Comparison of ENCODE assay signal across 9 cellular contexts in genomic region chr1:151831605-151832004, GRCh38. TPM values are rescaled to one million over a fixed set of nuclear protein-coding genes. Genes with fewer than 3 reads are reported as not detected.
DNase-seq lines count a peak whose midpoint lies in the region; ATAC-seq, FAIRE-seq and TF ChIP-seq lines count a peak whose summit lies in the region.
"Had no signal": no experiment of that assay in that cellular context is flagged by ENCODE, and none has a peak within 500 bp of the region (broad histone marks: within the 10 kb centered on the region; RNA-seq: fewer than 3 reads in every experiment).

Gene RORC (minus strand): TSS chr1:151831802. CDS start chr1:151831764, 38 bp downstream.

- H3K4me3 Mint-ChIP-seq in osteocyte (ENCODE audit: unreplicated experiment), result no peak within 1 kb of the TSS

- H3K4me3 ChIP-seq in OCI-LY3 (ENCODE audit: low read length) (no peak within 1 kb of the TSS), H1 (ENCODE audit: extremely low read depth in 1 of 4, insufficient read depth in 2 of 4, low read depth in 3 of 4, low read length in 4 of 4) (no peak within 1 kb of the TSS)

- peaks cover 31% of the 10 kb centered on the region for H3K27me3 Mint-ChIP-seq in osteocyte (ENCODE audit: unreplicated experiment)

- no peak within 1 kb of the TSS; the same call in 1 of the 2 replicates for H2AK5ac ChIP-seq in H1 (ENCODE audit: low read depth, low read length)

- peak within 1 kb of the TSS; percentile 60 for H2AFZ ChIP-seq in OCI-LY3 (ENCODE audit: low read depth, low read length)
- no peak within 1 kb of the TSS for H2AFZ ChIP-seq in H1 (ENCODE audit: low read length)

- TF ChIP-seq CTCF in OCI-LY3 (IDR thresholded peaks at IDR 0.05; ENCODE audit: low read depth, low read length), result no peak
- no peak for TF ChIP-seq CTCF in H1 (IDR thresholded peaks at IDR 0.05; ENCODE audit: control extremely low read depth in 1 of 3, insufficient read depth in 1 of 3, low read depth in 1 of 3, low read length in 3 of 3)
- TF ChIP-seq CTCF in omental fat pad (IDR thresholded peaks at IDR 0.05), result no peak
- TF ChIP-seq CTCF in osteocyte (IDR thresholded peaks at IDR 0.05), result no peak

- no peak within 1 kb of the TSS for H4K5ac ChIP-seq in H1 (ENCODE audit: insufficient read length, low read depth, low read length)

- peak within 1 kb of the TSS; percentile 68; the same call in 1 of the 2 replicates for H2BK12ac ChIP-seq in H1 (ENCODE audit: low read depth, low read length)

- no peaks in the 10 kb centered on the region for H3K79me1 ChIP-seq in H1 (ENCODE audit: low read depth, low read length)

- H3K27ac ChIP-seq in OCI-LY3 (ENCODE audit: low read length), result no peak within 1 kb of the TSS
- no peak within 1 kb of the TSS for H3K27ac ChIP-seq in H1 (ENCODE audit: low read depth, low read length)

- no peak for TF ChIP-seq POLR2A in H1 (IDR thresholded peaks at IDR 0.05; ENCODE audit: control extremely low read depth in 1 of 2, low read depth in 2 of 2, low read length in 2 of 2)

- H3K4me1 Mint-ChIP-seq in osteocyte (ENCODE audit: unreplicated experiment), result peaks cover 9% of the 10 kb centered on the region

- no peak within 1 kb of the TSS for H3K9ac ChIP-seq in OCI-LY3 (ENCODE audit: low read length)
- no peak within 1 kb of the TSS for H3K9ac ChIP-seq in H1 (replicated peaks in 1 of 4; ENCODE audit: extremely low read depth in 1 of 4, low read depth in 3 of 4, low read length in 3 of 4)

- H3K36me3 ChIP-seq in OCI-LY3 (replicated peaks; ENCODE audit: low read depth, low read length) (no peaks in the 10 kb centered on the region), H1 (ENCODE audit: control insufficient read depth in 2 of 4, insufficient read depth in 4 of 4, low read length in 3 of 4) (no peaks in the 10 kb centered on the region)

- ATAC-seq in omental fat pad (ENCODE audit: low FRiP score) (peak; percentile 6), GM19324 (IDR thresholded peaks at IDR 0.05; ENCODE audit: low FRiP score, unreplicated experiment) (no peak)

- H3K56ac ChIP-seq in H1 (replicated peaks; ENCODE audit: insufficient read length, low read depth, low read length), result no peak within 1 kb of the TSS

- H3K4me1 ChIP-seq in OCI-LY3 (ENCODE audit: low read length) (peaks cover 12% of the 10 kb centered on the region), H1 (replicated peaks in 1 of 4; ENCODE audit: control insufficient read depth in 3 of 4, insufficient read depth in 4 of 4, low read length in 3 of 4) (peaks cover 12 to 30% (median 20%) of the 10 kb centered on the region in 4 experiments)

- peak within 1 kb of the TSS; percentile 88; the same call in 1 of the 2 replicates for H2BK15ac ChIP-seq in H1 (ENCODE audit: low read length)

- TF ChIP-seq EP300 in H1 (IDR thresholded peaks at IDR 0.05; ENCODE audit: borderline replicate concordance in 1 of 2, low read depth in 2 of 2, low read length in 2 of 2), result no peak

- H3K4ac ChIP-seq in H1 (replicated peaks; ENCODE audit: insufficient read length, low read depth, low read length), result no peak within 1 kb of the TSS

- H3K9me3 ChIP-seq in OCI-LY3 (ENCODE audit: insufficient read depth, low read length) (no peaks in the 10 kb centered on the region), H1 (ENCODE audit: insufficient read depth in 2 of 2, low read depth in 1 of 2, low read length in 1 of 2) (no peaks in the 10 kb centered on the region)

- H4K91ac ChIP-seq in H1 (replicated peaks; ENCODE audit: insufficient read length, low read length), result peak within 1 kb of the TSS; percentile 31

- no peak within 1 kb of the TSS; the same call in 1 of the 2 replicates for H2BK20ac ChIP-seq in H1 (ENCODE audit: low read length)

- H2BK5ac ChIP-seq in H1 (ENCODE audit: low read depth, low read length), result peak within 1 kb of the TSS; percentile 86; the same call in 1 of the 2 replicates

- POLR2A ChIA-PET in H1 (lab: Charles Lee; ENCODE audit: partially characterized antibody), result no interaction called here

- H3K27me3 ChIP-seq in OCI-LY3 (ENCODE audit: low read depth, low read length) (no peaks in the 10 kb centered on the region), H1 (replicated peaks in 1 of 4; ENCODE audit: control insufficient read depth in 3 of 4, extremely low read depth in 1 of 4, insufficient read depth in 3 of 4, low read length in 3 of 4) (no peaks in the 10 kb centered on the region; a peak in 3 of 7 replicates)

- in situ Hi-C loops in G401 (cut with HindIII; ENCODE audit: low sequenced_read_pairs), result no loop called here

- H4K20me1 ChIP-seq in OCI-LY3 (ENCODE audit: insufficient read depth, low read length) (no peaks in the 10 kb centered on the region), H1 (replicated peaks in 1 of 2; ENCODE audit: control insufficient read depth in 1 of 2, insufficient read depth in 2 of 2, low read length in 2 of 2) (no peaks in the 10 kb centered on the region)

- H3K27ac Mint-ChIP-seq in osteocyte (ENCODE audit: unreplicated experiment), result no peak within 1 kb of the TSS

- DNase-seq in G401 (ENCODE audit: low spot score) (peak; percentile 84), H1 (ENCODE audit: low read depth in 1 of 2, low spot score in 2 of 2) (no peak), omental fat pad (ENCODE audit: low spot score) (no peak), globus pallidus (ENCODE audit: low spot score) (no peak), osteocyte (ENCODE audit: extremely low spot score, unreplicated experiment) (no peak)
- no peak for DNase-seq in activated CD8-positive, alpha-beta memory T cell treated with anti-CD3 and anti-CD28 coated beads, Interleukin-2, amount 50 U/mL, for 4 hours
- DNase-seq: activated effector memory CD4-positive, alpha-beta T cell treated with Interleukin-2 at 50 U/mL for 16 hours had no signal

- H2BK120ac ChIP-seq in H1 (replicated peaks; ENCODE audit: low read depth, low read length), result no peak within 1 kb of the TSS

- peak within 1 kb of the TSS; percentile 79 for H4K8ac ChIP-seq in H1 (ENCODE audit: extremely low read depth, insufficient read depth, low read length)

- H3K23me2 ChIP-seq in H1 (ENCODE audit: low read depth, low read length), result peaks cover 5% of the 10 kb centered on the region; the same call in 1 of the 2 replicates

- H3K4me2 ChIP-seq in OCI-LY3 (ENCODE audit: low read length), result peak within 1 kb of the TSS; percentile 19
- peak within 1 kb of the TSS in 1 of 2 experiments; percentile 1; a peak in 2 of 4 replicates for H3K4me2 ChIP-seq in H1 (ENCODE audit: insufficient read depth in 1 of 2, low read depth in 2 of 2, low read length in 2 of 2)

- H3K18ac ChIP-seq in H1 (ENCODE audit: extremely low read depth, low read length), result peak within 1 kb of the TSS; percentile 71; the same call in 1 of the 2 replicates

- CTCF ChIA-PET in H1 (lab: Charles Lee; ENCODE audit: partially characterized antibody), result interaction anchor here (1.7 kb wide), 1 partner anchor 138 kb away, joined by 8 read pairs; no protein-coding TSS in a partner anchor

- no peaks in the 10 kb centered on the region for H3K79me2 ChIP-seq in OCI-LY3 (ENCODE audit: low read length)
- H3K79me2 ChIP-seq in H1 (ENCODE audit: control insufficient read depth in 1 of 2, insufficient read depth in 2 of 2, low read length in 2 of 2), result no peaks in the 10 kb centered on the region

- no peaks in the 10 kb centered on the region for H3K36me3 Mint-ChIP-seq in osteocyte (ENCODE audit: unreplicated experiment)

- FAIRE-seq in H1 (lab: Jason Lieb, UNC), result no peak

- H3K14ac ChIP-seq in H1 (ENCODE audit: insufficient read length), result no peak within 1 kb of the TSS

- H3K9me3 Mint-ChIP-seq in osteocyte (ENCODE audit: unreplicated experiment), result no peaks in the 10 kb centered on the region

- 83% methylated on average over 2 of the region's 5 CpGs; no CpG with 5 or more reads in 1 of the 2 experiments for WGBS in H1 (ENCODE audit: extremely low coverage in 1 of 2, insufficient coverage in 1 of 2, insufficient read length in 1 of 2, insufficient replicate concordance in 2 of 2, low coverage in 1 of 2, low lambda C conversion rate in 2 of 2, missing lambda C conversion rate in 1 of 2), 2 experiments

- TF ChIP-seq RAD21 in H1 (IDR thresholded peaks at IDR 0.05 in 1 of 2, conservative IDR thresholded peaks at IDR 0.05 in 1 of 2; ENCODE audit: low read depth in 2 of 2, low read length in 2 of 2), result no peak

- H3K23ac ChIP-seq in H1 (ENCODE audit: insufficient read length), result no peak within 1 kb of the TSS

TF ChIP-seq in H1, 55 proteins besides CTCF, POLR2A, EP300 and RAD21 (continues in another document):
- TF ChIP-seq SP4 (IDR thresholded peaks at IDR 0.05; ENCODE audit: low read length) (no peak), KDM1A (IDR thresholded peaks at IDR 0.05; ENCODE audit: borderline replicate concordance, low read length) (no peak), POU5F1 (IDR thresholded peaks at IDR 0.05; ENCODE audit: low read depth, low read length) (no peak), CREB1 (IDR thresholded peaks at IDR 0.05) (no peak), SP1 (IDR thresholded peaks at IDR 0.05; ENCODE audit: low read depth, low read length) (no peak), KDM5A (IDR thresholded peaks at IDR 0.05; ENCODE audit: low read length) (no peak), TEAD4 (IDR thresholded peaks at IDR 0.05; ENCODE audit: low read depth, low read length) (no peak), NRF1 (IDR thresholded peaks at IDR 0.05; ENCODE audit: low read depth, low read length) (no peak), KDM4A (IDR thresholded peaks at IDR 0.05; ENCODE audit: low read depth, low read length, severe bottlenecking) (no peak), RBBP5 (IDR thresholded peaks at IDR 0.05; ENCODE audit: borderline replicate concordance, low read depth, low read length) (no peak), SAP30 (IDR thresholded peaks at IDR 0.05; ENCODE audit: insufficient read depth, insufficient replicate concordance, low read length) (no peak), SUZ12 (IDR thresholded peaks at IDR 0.05; ENCODE audit: low read length) (no peak), GABPA (IDR thresholded peaks at IDR 0.05; ENCODE audit: borderline replicate concordance, insufficient read depth, low read length) (no peak), PHF8 (conservative IDR thresholded peaks at IDR 0.05; ENCODE audit: low read depth, low read length) (no peak), TBP (IDR thresholded peaks at IDR 0.05; ENCODE audit: low read depth, low read length) (no peak), SP2 (IDR thresholded peaks at IDR 0.05; ENCODE audit: low read length) (no peak)

RNA-seq across cellular contexts. Expression of gene RORC, which starts in this region (rescaled TPM):
- not detected in 2 replicates for total RNA-seq in G401 (2014; rRNA removed; shearing (Covaris generic))
- total RNA-seq in H1 (2021; fragmentation: NEBNext Ultra II Directional; extraction: Animal tissue kit (Norgen Biotek cat#: 25700)), result 0.52 and 0.54 TPM in 2 replicates
- 0.44 and 0.52 TPM in 2 replicates for polyA plus RNA-seq in H1 (2011; rRNA removed)
- polyA plus RNA-seq in H1 (2011; cell fraction: cytosol; rRNA removed), result 0.47 TPM
- 0.66 TPM for polyA plus RNA-seq in H1 (2011; cell fraction: nucleus; rRNA removed)
- polyA plus RNA-seq in H1 (2012, experiment 1 of 2), result 0.28 to 0.44 TPM (median 0.37 TPM) in 4 replicates
- polyA plus RNA-seq in H1 (2012, experiment 2 of 2), result 0.39 TPM
- polyA plus RNA-seq in H1 (2013, experiment 1 of 2), result 0.30 TPM
- 0.28 TPM for polyA plus RNA-seq in H1 (2013, experiment 2 of 2)
- polyA minus RNA-seq in H1 (2011; rRNA and poly(A)+ RNA removed), result 0.76 and 0.90 TPM in 2 replicates
- polyA minus RNA-seq in H1 (2011; cell fraction: cytosol; rRNA and poly(A)+ RNA removed), result 0.44 TPM
- polyA minus RNA-seq in H1 (2011; cell fraction: nucleus; rRNA and poly(A)+ RNA removed), result 1.2 TPM
- total RNA-seq in omental fat pad (10 to 100 TPM in 1 of 4 donors, 1 to 10 TPM in 2, not detected in 1; 2.0 to 16.0 (median 5.8) TPM), osteocyte (not detected in 2 replicates)

Comparison
In these comparisons a context has a peak if more than half of its experiments do, and no peak if none do; other contexts are left out.
1. Peak in DNase-seq in G401; RNA of the gene not detected or under 1 TPM.